Comparison of ENCODE assay signal across 8 cellular contexts in genomic region chr6:137043710-137044365, GRCh38. TPM values are rescaled to one million over a fixed set of nuclear protein-coding genes. Genes with fewer than 3 reads are reported as not detected.
DNase-seq lines count a peak whose midpoint lies in the region; ATAC-seq, FAIRE-seq and TF ChIP-seq lines count a peak whose summit lies in the region.

No MANE protein-coding gene starts in this region.

- intact Hi-C loops in mammary epithelial cell (cut with micrococcal nuclease) (no loop called here), kidney (cut with DNase I) (no loop called here)

- TF ChIP-seq CTCF in mammary epithelial cell (conservative IDR thresholded peaks at IDR 0.05 in 1 of 2, IDR thresholded peaks at IDR 0.05 in 1 of 2; ENCODE audit: extremely low read depth in 1 of 2, insufficient read depth in 1 of 2, low read depth in 1 of 2, low read length in 2 of 2) = no peak
- no peak for TF ChIP-seq CTCF in kidney (IDR thresholded peaks at IDR 0.05; ENCODE audit: borderline replicate concordance, extremely low read depth, insufficient read depth)

- H3K4me3 ChIP-seq in MG63 (peak overlapping the region; percentile 67), mammary epithelial cell (replicated peaks in 1 of 3; ENCODE audit: insufficient read depth in 1 of 3, low read depth in 2 of 3, low read length in 3 of 3) (peak overlapping the region; percentile 68 to 80 (median 72)), kidney (ENCODE audit: low read length in 2 of 2) (peak overlapping the region; percentile 63 to 72)

- H3K4me3 Mint-ChIP-seq in stimulated activated memory B cell treated with anti-CD40 and anti-IgM and Interleukin-4, amounts not matched to agents 10 μg/mL and 1 μg/mL and 100 μg/mL, for 72 hours = peak overlapping the region; percentile 79

- H2AFZ ChIP-seq in mammary epithelial cell (ENCODE audit: low read depth, low read length) = peak overlapping the region; percentile 94

- no peaks in the 10 kb centered on the region for H4K20me1 ChIP-seq in mammary epithelial cell (ENCODE audit: insufficient read depth, low read length)

- H3K4me1 Mint-ChIP-seq in stimulated activated memory B cell treated with anti-CD40 and anti-IgM and Interleukin-4, amounts not matched to agents 10 μg/mL and 1 μg/mL and 100 μg/mL, for 72 hours = peaks cover 5% of the 10 kb centered on the region

- no peaks in the 10 kb centered on the region for H3K9me3 ChIP-seq in MG63
- no peaks in the 10 kb centered on the region for H3K9me3 ChIP-seq in mammary epithelial cell (replicated peaks; ENCODE audit: insufficient read depth, low read length)
- no peaks in the 10 kb centered on the region for H3K9me3 ChIP-seq in kidney (ENCODE audit: control insufficient read depth in 1 of 2, low read length in 2 of 2)

- H3K27me3 Mint-ChIP-seq in stimulated activated memory B cell treated with anti-CD40 and anti-IgM and Interleukin-4, amounts not matched to agents 10 μg/mL and 1 μg/mL and 100 μg/mL, for 72 hours = peaks cover 87% of the 10 kb centered on the region

- H3K9ac ChIP-seq in mammary epithelial cell (ENCODE audit: insufficient read depth, low read length) = no peak overlapping the region
- peak overlapping the region; percentile 41 to 72 for H3K9ac ChIP-seq in kidney (ENCODE audit: low read length in 2 of 2)

- peaks cover 10% of the 10 kb centered on the region for H3K4me1 ChIP-seq in mammary epithelial cell (ENCODE audit: insufficient read depth, low read length)
- H3K4me1 ChIP-seq in kidney (ENCODE audit: control insufficient read depth in 1 of 2, insufficient read depth in 1 of 2, low read depth in 1 of 2, low read length in 2 of 2) = no peaks in the 10 kb centered on the region

- H3K27me3 ChIP-seq in MG63 (peaks cover 7% of the 10 kb centered on the region), mammary epithelial cell (ENCODE audit: insufficient read depth, low read length) (peaks cover 55% of the 10 kb centered on the region)

- DNase-seq in NOMO-1 treated with DMSO at 0.1 percent for 48 hours (lab: John Stamatoyannopoulos, UW; ENCODE audit: unreplicated experiment) = peak; percentile 16
- DNase-seq in NOMO-1 treated with dmso at 0.1 percent for 144 hours (lab: John Stamatoyannopoulos, UW; ENCODE audit: unreplicated experiment) = no peak
- peak; percentile 50 for DNase-seq in MG63
- DNase-seq in mammary epithelial cell = peak; percentile 28
- no peak for DNase-seq in kidney
- DNase-seq in KG1 (lab: John Stamatoyannopoulos, UW) = no peak

- dilution Hi-C loops in mammary epithelial cell (cut with HindIII; ENCODE audit: low sequenced_read_pairs) = no loop called here

- in situ Hi-C loops in mammary epithelial cell (cut with MboI; ENCODE audit: low sequenced_read_pairs in 2 of 2) = no loop called here

- peak; percentile 37 for ATAC-seq in stimulated activated memory B cell treated with anti-CD40 and anti-IgM and Interleukin-4, amounts not matched to agents 10 μg/mL and 1 μg/mL and 100 μg/mL, for 72 hours
- no peak for ATAC-seq in HG03521 (IDR thresholded peaks at IDR 0.05; ENCODE audit: unreplicated experiment)

- H3K36me3 Mint-ChIP-seq in stimulated activated memory B cell treated with anti-CD40 and anti-IgM and Interleukin-4, amounts not matched to agents 10 μg/mL and 1 μg/mL and 100 μg/mL, for 72 hours = no peaks in the 10 kb centered on the region

- 21% methylated on average over 13 of the region's 42 CpGs for WGBS in mammary epithelial cell (ENCODE audit: low coverage, missing lambda C conversion rate)

- no peak overlapping the region for H3K27ac ChIP-seq in mammary epithelial cell (ENCODE audit: insufficient read depth, low read depth, low read length)
- no peak overlapping the region for H3K27ac ChIP-seq in kidney (ENCODE audit: low read depth in 2 of 2, low read length in 2 of 2)

- H3K27ac Mint-ChIP-seq in stimulated activated memory B cell treated with anti-CD40 and anti-IgM and Interleukin-4, amounts not matched to agents 10 μg/mL and 1 μg/mL and 100 μg/mL, for 72 hours = no peak overlapping the region

- H3K4me2 ChIP-seq in mammary epithelial cell (ENCODE audit: insufficient read depth, low read depth, low read length) = peak overlapping the region; percentile 98

- no peaks in the 10 kb centered on the region for H3K79me2 ChIP-seq in mammary epithelial cell (ENCODE audit: insufficient read depth, low read length)

- BruUV-seq in mammary epithelial cell (replicated peaks; lab: Mats Ljungman, UMichigan) = no TSS peak

- H3K36me3 ChIP-seq in MG63 (no peaks in the 10 kb centered on the region), mammary epithelial cell (ENCODE audit: insufficient read depth, low read length) (no peaks in the 10 kb centered on the region), kidney (ENCODE audit: control insufficient read depth in 1 of 2, insufficient read depth in 2 of 2, low read length in 2 of 2) (no peaks in the 10 kb centered on the region)

- no peak for FAIRE-seq in kidney (lab: Jason Lieb, UNC)

- H3K9me3 Mint-ChIP-seq in stimulated activated memory B cell treated with anti-CD40 and anti-IgM and Interleukin-4, amounts not matched to agents 10 μg/mL and 1 μg/mL and 100 μg/mL, for 72 hours = no peaks in the 10 kb centered on the region

- CTCF ChIA-PET in mammary epithelial cell (lab: Charles Lee; ENCODE audit: low non-redundant PET) = interaction anchor here (0.6 kb wide), 1 partner anchor 51 kb away, joined by 3 read pairs; no protein-coding TSS in a partner anchor

RNA-seq across cellular contexts. Expression of gene IL20RA, which starts 0.9 kb away (rescaled TPM):
- 0.03 TPM in 1 of 2 replicates, not detected in the other for total RNA-seq in MG63 (2014; rRNA removed; shearing (Covaris generic); ENCODE audit: low replicate concordance)
- total RNA-seq in mammary epithelial cell = not detected
- polyA plus RNA-seq in mammary epithelial cell = 0.01 TPM
- polyA minus RNA-seq in mammary epithelial cell = not detected
- total RNA-seq in kidney = 0.16 TPM
- polyA plus RNA-seq in kidney (ENCODE audit: insufficient read depth, low read depth, low replicate concordance) = 0.34 TPM

Comparison
In these comparisons a context has a peak if more than half of its experiments do, and no peak if none do; other contexts are left out.
1. DNase-seq: peak in NOMO-1 treated with DMSO at 0.1 percent for 48 hours (single experiment), MG63 (single experiment) and mammary epithelial cell (single experiment); none in NOMO-1 treated with dmso at 0.1 percent for 144 hours (single experiment), kidney (single experiment) and KG1 (single experiment).
2. Peak in every context shown above with its lines, with median percentiles within 50 percentile points of each other: H3K4me3 ChIP-seq.